11 cellular contexts compared by ENCODE assay signal in the genomic region with DNA sequence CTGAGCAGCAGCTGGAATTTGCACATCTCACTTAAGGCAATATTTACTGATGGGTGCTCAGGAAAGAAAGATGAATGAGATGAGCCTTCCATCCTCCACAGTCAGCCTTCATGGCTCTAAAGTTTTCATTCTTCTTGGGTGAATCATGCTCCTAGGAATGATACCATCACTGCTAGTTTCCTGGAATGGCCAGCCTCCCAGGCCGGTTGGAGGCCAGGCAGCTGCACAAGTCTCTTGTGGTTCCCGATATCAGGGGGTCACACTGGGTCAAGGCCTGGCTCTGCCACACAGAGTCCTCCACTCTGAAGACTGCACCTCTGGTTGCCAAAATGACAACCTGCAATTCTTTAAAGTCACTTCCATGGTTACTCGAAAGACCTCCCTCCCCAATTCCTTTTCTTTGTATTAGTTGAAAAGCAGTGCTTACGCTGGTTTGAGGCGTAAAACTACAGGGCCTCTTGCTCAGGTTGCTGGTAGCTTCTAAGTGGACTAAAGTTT. TPM values are rescaled to one million over a fixed set of nuclear protein-coding genes. Genes with fewer than 3 reads are reported as not detected.
DNase-seq lines count a peak whose midpoint lies in the region; ATAC-seq and TF ChIP-seq lines count a peak whose summit lies in the region.
"Had no signal": no experiment of that assay in that cellular context is flagged by ENCODE, and none has a peak within 500 bp of the region (broad histone marks: within the 10 kb centered on the region; RNA-seq: fewer than 3 reads in every experiment).

No MANE protein-coding gene starts in this region.

- TF ChIP-seq POLR2A in testis (IDR thresholded peaks at IDR 0.05): no peak

- H3K4me1 ChIP-seq in testis: peaks cover 17% of the 10 kb centered on the region
- no peaks in the 10 kb centered on the region for H3K4me1 ChIP-seq in colonic mucosa
- H3K4me1 ChIP-seq: parathyroid adenoma had no signal

- H3K27ac ChIP-seq in brain microvascular endothelial cell (peak overlapping the region; percentile 76), testis (peak overlapping the region in 1 of 2 donors; percentile 52), colonic mucosa (no peak overlapping the region)
- H3K27ac ChIP-seq: epithelial cell of prostate, parathyroid adenoma had no signal

- ATAC-seq in stimulated activated effector memory CD8-positive, alpha-beta T cell treated with anti-CD3 and anti-CD28 coated beads, Interleukin-12 subunit alpha, Interleukin-12 subunit beta, amount 100 ng/mL, for 72 hours: no peak

- H3K4me3 ChIP-seq in brain microvascular endothelial cell (ENCODE audit: low read depth, low read length) (no peak overlapping the region), testis (no peak overlapping the region), colonic mucosa (no peak overlapping the region)

- intact Hi-C loops in testis (cut with DNase I; ENCODE audit: low total_unique reads) (no loop called here), colonic mucosa (cut with DNase I) (no loop called here)

- H3K36me3 Mint-ChIP-seq in stimulated activated effector memory CD8-positive, alpha-beta T cell treated with anti-CD3 and anti-CD28 coated beads, Interleukin-12 subunit alpha, Interleukin-12 subunit beta, amount 100 ng/mL, for 72 hours: no peaks in the 10 kb centered on the region

- peak; percentile 72 for DNase-seq in HS-5 (ENCODE audit: low read depth)
- DNase-seq in brain microvascular endothelial cell: peak; percentile 91
- DNase-seq in iPS-NIHi7 (ENCODE audit: extremely low spot score): peak; percentile 24
- peak; percentile 53 for DNase-seq in testis
- no peak for DNase-seq in amniotic stem cell (lab: John Stamatoyannopoulos, UW)
- no peak for DNase-seq in stimulated activated effector memory CD8-positive, alpha-beta T cell treated with anti-CD3 and anti-CD28 coated beads, Interleukin-12 subunit alpha, Interleukin-12 subunit beta, amount 100 ng/mL, for 72 hours (ENCODE audit: low spot score in 2 of 2)
- DNase-seq in colonic mucosa: no peak
- DNase-seq: NCI-H2107 had no signal

- TF ChIP-seq CTCF in brain microvascular endothelial cell (IDR thresholded peaks at IDR 0.05; ENCODE audit: low read depth, low read length, missing control alignments) (no peak), testis (IDR thresholded peaks at IDR 0.05) (no peak), colonic mucosa (IDR thresholded peaks at IDR 0.05) (no peak)

- no peak overlapping the region for H3K4me3 Mint-ChIP-seq in stimulated activated effector memory CD8-positive, alpha-beta T cell treated with anti-CD3 and anti-CD28 coated beads, Interleukin-12 subunit alpha, Interleukin-12 subunit beta, amount 100 ng/mL, for 72 hours
- H3K4me3 Mint-ChIP-seq: T-helper 2 cell treated with Interferon-gamma antibody and Interleukin-4, amounts not matched to agents 5 μg/mL and 100 μg/mL, for 36 hours had no signal

- H3K9me3 Mint-ChIP-seq in stimulated activated effector memory CD8-positive, alpha-beta T cell treated with anti-CD3 and anti-CD28 coated beads, Interleukin-12 subunit alpha, Interleukin-12 subunit beta, amount 100 ng/mL, for 72 hours: no peaks in the 10 kb centered on the region
- H3K9me3 Mint-ChIP-seq: T-helper 2 cell treated with Interferon-gamma antibody and Interleukin-4, amounts not matched to agents 5 μg/mL and 100 μg/mL, for 36 hours had no signal

- H3K36me3 ChIP-seq in brain microvascular endothelial cell (replicated peaks) (no peaks in the 10 kb centered on the region), testis (ENCODE audit: low read depth, missing control alignments) (no peaks in the 10 kb centered on the region), colonic mucosa (no peaks in the 10 kb centered on the region)

- H3K27me3 ChIP-seq in brain microvascular endothelial cell (replicated peaks) (no peaks in the 10 kb centered on the region), testis (no peaks in the 10 kb centered on the region), colonic mucosa (no peaks in the 10 kb centered on the region)

- H3K27ac Mint-ChIP-seq in stimulated activated effector memory CD8-positive, alpha-beta T cell treated with anti-CD3 and anti-CD28 coated beads, Interleukin-12 subunit alpha, Interleukin-12 subunit beta, amount 100 ng/mL, for 72 hours: no peak overlapping the region
- H3K27ac Mint-ChIP-seq: T-helper 2 cell treated with Interferon-gamma antibody and Interleukin-4, amounts not matched to agents 5 μg/mL and 100 μg/mL, for 36 hours had no signal

- WGBS in testis, 2 donors: 47 to 63% methylated on average over 5 of the region's 5 CpGs

- no peaks in the 10 kb centered on the region for H3K4me1 Mint-ChIP-seq in stimulated activated effector memory CD8-positive, alpha-beta T cell treated with anti-CD3 and anti-CD28 coated beads, Interleukin-12 subunit alpha, Interleukin-12 subunit beta, amount 100 ng/mL, for 72 hours

- H3K9ac ChIP-seq in colonic mucosa (ENCODE audit: low read depth in 2 of 2, low read length in 2 of 2): no peak overlapping the region
- H3K9ac ChIP-seq: parathyroid adenoma had no signal

- H3K9me3 ChIP-seq in testis (no peaks in the 10 kb centered on the region), colonic mucosa (no peaks in the 10 kb centered on the region)

- in situ Hi-C loops in brain microvascular endothelial cell (cut with HindIII; ENCODE audit: low pct_ligation_motif_present, low sequenced_read_pairs): no loop called here

RNA-seq across cellular contexts. Expression of gene PALMD, which starts 46.2 kb away (rescaled TPM):
- total RNA-seq in testis (10 to 100 TPM; 14.1 to 23.5 TPM), colonic mucosa (1 to 10 TPM; 1.4 to 2.2 TPM)
- 12.9 TPM for polyA plus RNA-seq in testis (ENCODE audit: insufficient read depth, low read depth, low replicate concordance)

Comparison
In these comparisons a context has a peak if more than half of its experiments do, and no peak if none do; other contexts are left out.
1. DNase-seq: peak in HS-5 (single experiment), brain microvascular endothelial cell (single experiment), iPS-NIHi7 (single experiment) and testis (single experiment); none in amniotic stem cell (single experiment), stimulated activated effector memory CD8-positive, alpha-beta T cell treated with anti-CD3 and anti-CD28 coated beads, Interleukin-12 subunit alpha, Interleukin-12 subunit beta, amount 100 ng/mL, for 72 hours (0 of 2) and colonic mucosa (single experiment).
2. RNA of gene PALMD, which starts 46.2 kb away (total RNA-seq): 14.1 to 23.5 TPM in testis; 1.4 to 2.2 TPM in colonic mucosa; every median in the first group is over 4 times any median in the second.